10 cellular contexts compared by ENCODE assay signal in genomic region chr14:77303417-77304156, GRCh38. TPM values are rescaled to one million over a fixed set of nuclear protein-coding genes. Genes with fewer than 3 reads are reported as not detected.
A peak's percentile ranks its signal among the peaks of the same experiment; 100 is the strongest.
DNase-seq lines count a peak whose midpoint lies in the region; ATAC-seq, FAIRE-seq and TF ChIP-seq lines count a peak whose summit lies in the region.
"Had no signal": no experiment of that assay in that cellular context is flagged by ENCODE, and none has a peak within 500 bp of the region (broad histone marks: within the 10 kb centered on the region; RNA-seq: fewer than 3 reads in every experiment).

No MANE protein-coding gene starts in this region.

- H3K9me3 ChIP-seq in RWPE2 (ENCODE audit: severe bottlenecking) (no peaks in the 10 kb centered on the region), pancreas (no peaks in the 10 kb centered on the region), right cardiac atrium (ENCODE audit: control insufficient read depth, low read length) (no peaks in the 10 kb centered on the region)
- no peaks in the 10 kb centered on the region for H3K9me3 ChIP-seq in effector memory CD4-positive, alpha-beta T cell (ENCODE audit: control insufficient read depth, low read length)

- FAIRE-seq in pancreas (lab: Jason Lieb, UNC), result no peak

- H3K4me3 ChIP-seq in RWPE2 (ENCODE audit: severe bottlenecking), result no peak overlapping the region
- no peak overlapping the region for H3K4me3 ChIP-seq in pancreas
- no peak overlapping the region for H3K4me3 ChIP-seq in effector memory CD4-positive, alpha-beta T cell (ENCODE audit: insufficient read depth, low read depth, low read length, poor library complexity, severe bottlenecking)
- H3K4me3 ChIP-seq in right cardiac atrium (ENCODE audit: low read length), result no peak overlapping the region

- 54 to 63% methylated on average over 4 of the region's 4 CpGs for WGBS in pancreas, 2 donors
- WGBS in right cardiac atrium, result 62% methylated on average over 4 of the region's 4 CpGs

- peak; percentile 95 for DNase-seq in DMS53 (lab: John Stamatoyannopoulos, UW)
- DNase-seq in HFFc6, result peak; percentile 96
- DNase-seq in RWPE2 (ENCODE audit: low spot score), result no peak
- DNase-seq in effector memory CD8-positive, alpha-beta T cell, result no peak
- no peak for DNase-seq in pancreas
- no peak for DNase-seq in effector memory CD4-positive, alpha-beta T cell
- DNase-seq in NCI-H1048 (lab: John Stamatoyannopoulos, UW), result no peak
- no peak for DNase-seq in right cardiac atrium

- ATAC-seq in RWPE2 (ENCODE audit: low read depth), result peak; percentile 96
- ATAC-seq in effector memory CD8-positive, alpha-beta T cell (replicated peaks), result peak; percentile 54
- peak; percentile 38 to 91 (median 78) for ATAC-seq in pancreas
- no peak for ATAC-seq in right cardiac atrium

- TF ChIP-seq CTCF in HFFc6 (IDR thresholded peaks at IDR 0.05), result peak; percentile 19
- no peak for TF ChIP-seq CTCF in RWPE2 (IDR thresholded peaks at IDR 0.05; ENCODE audit: poor library complexity, severe bottlenecking)
- no peak for TF ChIP-seq CTCF in pancreas (IDR thresholded peaks at IDR 0.05)

- H3K9me3 Mint-ChIP-seq in HFFc6, result no peaks in the 10 kb centered on the region
- no peaks in the 10 kb centered on the region for H3K9me3 Mint-ChIP-seq in effector memory CD8-positive, alpha-beta T cell
- H3K9me3 Mint-ChIP-seq: memory B cell had no signal

- peaks cover 14% of the 10 kb centered on the region for H3K36me3 ChIP-seq in RWPE2 (ENCODE audit: low read depth)
- H3K36me3 ChIP-seq in pancreas, result no peaks in the 10 kb centered on the region
- H3K36me3 ChIP-seq in effector memory CD4-positive, alpha-beta T cell (ENCODE audit: control insufficient read depth, insufficient read depth, low read length), result peaks cover 3% of the 10 kb centered on the region

- H3K27ac Mint-ChIP-seq in HFFc6, result peak overlapping the region; percentile 75
- H3K27ac Mint-ChIP-seq in effector memory CD8-positive, alpha-beta T cell, result peak overlapping the region; percentile 17 to 29
- H3K27ac Mint-ChIP-seq: memory B cell had no signal

- peaks cover 48% of the 10 kb centered on the region for H3K4me1 Mint-ChIP-seq in HFFc6 (ENCODE audit: low read depth)
- H3K4me1 Mint-ChIP-seq in effector memory CD8-positive, alpha-beta T cell (ENCODE audit: low read depth in 2 of 2), result peaks cover 3 to 4% of the 10 kb centered on the region in 2 donors
- H3K4me1 Mint-ChIP-seq: memory B cell had no signal

- H3K4me3 Mint-ChIP-seq in HFFc6, result peak overlapping the region; percentile 60
- no peak overlapping the region for H3K4me3 Mint-ChIP-seq in effector memory CD8-positive, alpha-beta T cell
- H3K4me3 Mint-ChIP-seq: memory B cell had no signal

- peaks cover 25% of the 10 kb centered on the region for H3K4me1 ChIP-seq in RWPE2 (ENCODE audit: insufficient read depth, poor library complexity, severe bottlenecking)
- H3K4me1 ChIP-seq in pancreas, result no peaks in the 10 kb centered on the region
- H3K4me1 ChIP-seq in effector memory CD4-positive, alpha-beta T cell (ENCODE audit: control insufficient read depth, insufficient read depth, low read length, poor library complexity, severe bottlenecking), result no peaks in the 10 kb centered on the region
- no peaks in the 10 kb centered on the region for H3K4me1 ChIP-seq in right cardiac atrium (ENCODE audit: control insufficient read depth, insufficient read depth, low read length)

- H3K27me3 Mint-ChIP-seq in HFFc6 (ENCODE audit: insufficient read depth), result peaks cover 2% of the 10 kb centered on the region; the same call in 1 of the 2 replicates
- no peaks in the 10 kb centered on the region for H3K27me3 Mint-ChIP-seq in effector memory CD8-positive, alpha-beta T cell
- H3K27me3 Mint-ChIP-seq: memory B cell had no signal

- intact Hi-C loops in pancreas (cut with DNase I), result no loop called here
- intact Hi-C loops in right cardiac atrium (cut with DNase I), result loop anchor here in 1 of 4 donors (5.0 kb wide), 1 partner anchor 249 kb away; no protein-coding TSS in a partner anchor

- H3K27ac ChIP-seq in RWPE2 (ENCODE audit: poor library complexity, severe bottlenecking) (peak overlapping the region; percentile 66), pancreas (peak overlapping the region in 2 of 4 donors; percentile 62 to 65), right cardiac atrium (ENCODE audit: low read length) (no peak overlapping the region)
- H3K27ac ChIP-seq in effector memory CD4-positive, alpha-beta T cell (ENCODE audit: insufficient read depth, low read length, poor library complexity, severe bottlenecking), result no peak overlapping the region
- H3K27ac ChIP-seq: KMS-11 had no signal

- H3K36me3 Mint-ChIP-seq in HFFc6 (ENCODE audit: low read depth), result peaks cover 3% of the 10 kb centered on the region
- H3K36me3 Mint-ChIP-seq in effector memory CD8-positive, alpha-beta T cell (ENCODE audit: insufficient read depth), result peaks cover 2% of the 10 kb centered on the region

- no peaks in the 10 kb centered on the region for H3K27me3 ChIP-seq in RWPE2 (ENCODE audit: insufficient read depth, poor library complexity, severe bottlenecking)
- no peaks in the 10 kb centered on the region for H3K27me3 ChIP-seq in pancreas
- H3K27me3 ChIP-seq in effector memory CD4-positive, alpha-beta T cell (replicated peaks; ENCODE audit: control insufficient read depth, insufficient read depth, low read length, poor library complexity, severe bottlenecking), result no peaks in the 10 kb centered on the region
- H3K27me3 ChIP-seq in right cardiac atrium (ENCODE audit: control insufficient read depth, insufficient read depth), result no peaks in the 10 kb centered on the region

RNA-seq across cellular contexts. Expression of gene POMT2, which starts 17.1 kb away (rescaled TPM):
- total RNA-seq in HFFc6 (2021; fragmentation: NEBNext Ultra II Directional; extraction: Animal tissue kit (Norgen Biotek cat#: 25700)), result 10 to 100 TPM; 21.7 to 39.0 (median 27.5) TPM
- total RNA-seq in pancreas (10 to 100 TPM; 11.9 to 26.2 (median 14.7) TPM), right cardiac atrium (10 to 100 TPM; 15.2 to 21.9 (median 17.9) TPM)
- polyA plus RNA-seq in pancreas (10 to 100 TPM; 27.5 to 29.5 TPM), right cardiac atrium (8.3 TPM)

RNA-seq across cellular contexts. Expression of gene GSTZ1, which starts 17.2 kb away (rescaled TPM):
- total RNA-seq in HFFc6 (2021; fragmentation: NEBNext Ultra II Directional; extraction: Animal tissue kit (Norgen Biotek cat#: 25700)), result 10 to 100 TPM in 5 of 6 experiments, 1 to 10 TPM in 1; 9.3 to 15.0 (median 10.3) TPM
- total RNA-seq in pancreas (10 to 100 TPM in 2 of 6 donors, 1 to 10 TPM in 4; 6.3 to 13.2 (median 8.5) TPM), right cardiac atrium (1 to 10 TPM; 4.5 to 8.3 (median 5.8) TPM)
- polyA plus RNA-seq in pancreas (10 to 100 TPM; 16.8 to 18.4 TPM), right cardiac atrium (8.5 TPM)

RNA-seq across cellular contexts. Expression of gene NGB, which starts 32.6 kb away (rescaled TPM):
- not detected for total RNA-seq in HFFc6 (2021; fragmentation: NEBNext Ultra II Directional; extraction: Animal tissue kit (Norgen Biotek cat#: 25700))
- total RNA-seq in pancreas, result 1 to 10 TPM in 1 of 6 donors, under 1 TPM in 3, not detected in 2; 0.13 to 3.4 (median 0.31) TPM
- under 1 TPM in 1 of 2 donors, not detected in 1; 0.38 TPM for polyA plus RNA-seq in pancreas
- not detected for total RNA-seq in right cardiac atrium
- polyA plus RNA-seq in right cardiac atrium, result not detected

Comparison
In these comparisons a context has a peak if more than half of its experiments do, and no peak if none do; other contexts are left out.
1. DNase-seq: peak in DMS53 (single experiment) and HFFc6 (single experiment); none in RWPE2 (single experiment), effector memory CD8-positive, alpha-beta T cell (0 of 3), pancreas (0 of 6), effector memory CD4-positive, alpha-beta T cell (0 of 3), NCI-H1048 (single experiment) and right cardiac atrium (0 of 3).
2. ATAC-seq: peak in RWPE2 (single experiment), effector memory CD8-positive, alpha-beta T cell (single experiment) and pancreas (4 of 4); none in right cardiac atrium (0 of 2).